Comparison of ENCODE assay signal across 20 cellular contexts in the genomic region with DNA sequence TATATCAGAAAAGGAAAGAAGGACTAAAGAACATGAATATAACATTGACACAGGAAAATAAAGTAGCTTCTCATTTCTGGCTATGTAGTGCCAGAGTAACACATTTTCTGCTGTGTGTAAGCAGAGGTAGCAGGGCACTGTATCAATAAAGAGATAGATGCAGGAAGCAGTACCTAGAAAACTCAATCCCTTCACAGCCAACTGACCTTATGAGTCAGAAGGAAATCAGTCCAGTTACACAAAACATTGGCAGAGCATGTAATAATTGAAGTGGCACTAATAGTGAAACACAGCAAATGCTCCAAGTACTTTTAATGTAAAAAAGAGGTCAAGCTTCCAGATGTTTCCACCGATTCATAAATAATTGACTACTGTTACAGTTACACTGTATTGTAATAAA.
DNase-seq lines count a peak whose midpoint lies in the region; ATAC-seq, FAIRE-seq and TF ChIP-seq lines count a peak whose summit lies in the region.
"Had no signal": no experiment of that assay in that cellular context is flagged by ENCODE, and none has a peak within 500 bp of the region (broad histone marks: within the 10 kb centered on the region; RNA-seq: fewer than 3 reads in every experiment).

No MANE protein-coding gene starts in this region.

- ATAC-seq in HG02759 (IDR thresholded peaks at IDR 0.05; ENCODE audit: unreplicated experiment) (peak; percentile 43), esophagus mucosa (peak; percentile 55)
- ATAC-seq: activated CD8-positive, alpha-beta T cell treated with anti-CD3 and anti-CD28 coated beads, Interleukin-2, amount 10 ng/mL, durations not matched to agents 7 days and 5 days; activated T-helper 17 cell treated with anti-CD3 and anti-CD28 coated beads, Interleukin-2, amount 50 U/mL, for 72 hours; GM23338; sciatic nerve; stimulated activated naive CD8-positive, alpha-beta T cell treated with anti-CD3 and anti-CD28 coated beads, Interleukin-15, amount 100 ng/mL, for 72 hours had no signal

- no peaks in the 10 kb centered on the region for H3K36me3 ChIP-seq in tibial artery
- H3K36me3 ChIP-seq: SJSA1 had no signal

- no peak overlapping the region for H3K4me3 ChIP-seq in tibial artery
- H3K4me3 ChIP-seq: GM23338, SJSA1 had no signal

- peak; percentile 97 for FAIRE-seq in RCC 7860 (lab: Jason Lieb, UNC)
- FAIRE-seq: G401.6 had no signal

- intact Hi-C loops in tibial artery (cut with DNase I; ENCODE audit: low total_unique reads): no loop called here

- H3K27me3 ChIP-seq in tibial artery: no peaks in the 10 kb centered on the region
- H3K27me3 ChIP-seq: SJSA1 had no signal

- TF ChIP-seq CTCF in tibial artery (IDR thresholded peaks at IDR 0.05): no peak

- DNase-seq in RCC 7860 (ENCODE audit: low spot score) (peak; percentile 80), renal cortical epithelial cell (ENCODE audit: low read depth) (peak; percentile 96), KG1 (lab: John Stamatoyannopoulos, UW) (no peak), tibial artery (no peak)
- DNase-seq in activated CD4-positive, alpha-beta T cell treated with anti-CD3 and anti-CD28 coated beads, Interleukin-2, amount 50 U/mL, for 48 hours: no peak
- DNase-seq: activated CD8-positive, alpha-beta T cell treated with anti-CD3 and anti-CD28 coated beads, Interleukin-2, amount 10 ng/mL, durations not matched to agents 7 days and 5 days; aorta; CD4-positive, alpha-beta T cell; MM.1S; NCI-H2081 treated with DMSO at 0.1 percent for 48 hours; nephron progenitor cell; stimulated activated naive CD8-positive, alpha-beta T cell treated with anti-CD3 and anti-CD28 coated beads, Interleukin-15, amount 100 ng/mL, for 72 hours had no signal

- H3K27ac ChIP-seq in tibial artery: no peak overlapping the region
- H3K27ac ChIP-seq: HL-60, SJSA1 had no signal

- no peaks in the 10 kb centered on the region for H3K4me1 ChIP-seq in tibial artery
- H3K4me1 ChIP-seq: SJSA1 had no signal

- no peaks in the 10 kb centered on the region for H3K9me3 ChIP-seq in tibial artery
- H3K9me3 ChIP-seq: SJSA1 had no signal

Comparison
In these comparisons a context has a peak if more than half of its experiments do, and no peak if none do; other contexts are left out.
1. DNase-seq: peak in RCC 7860 (single experiment) and renal cortical epithelial cell (single experiment); none in KG1 (single experiment), activated CD4-positive, alpha-beta T cell treated with anti-CD3 and anti-CD28 coated beads, Interleukin-2, amount 50 U/mL, for 48 hours (0 of 2) and tibial artery (0 of 2).